In genomic region chr6:3053231-3053508, GRCh38 we compare ENCODE assay signal across 1 cellular context.
A peak's percentile ranks its signal among the peaks of the same experiment; 100 is the strongest.
TF ChIP-seq lines count a peak whose summit lies in the region.

No MANE protein-coding gene starts in this region.

TF ChIP-seq in HepG2, 621 proteins besides CTCF, POLR2A, EP300 and RAD21 (continued from another document and continues in another):
- no peak for TF ChIP-seq ZNF569 (CRISPR knock-in tag; IDR thresholded peaks at IDR 0.05; ENCODE audit: borderline replicate concordance)
- TF ChIP-seq HNRNPLL (IDR thresholded peaks at IDR 0.05; ENCODE audit: low read depth, low read length, poor library complexity, severe bottlenecking) = no peak
- peak; percentile 79 for TF ChIP-seq TEAD3 (CRISPR knock-in tag; optimal IDR thresholded peaks at IDR 0.05; ENCODE audit: borderline replicate concordance)
- TF ChIP-seq ZBTB4 (CRISPR knock-in tag; IDR thresholded peaks at IDR 0.05; ENCODE audit: borderline replicate concordance) = no peak
- TF ChIP-seq FOXJ3 (CRISPR knock-in tag; IDR thresholded peaks at IDR 0.05; ENCODE audit: borderline replicate concordance) = peak; percentile 64; the same call in 1 of the 2 replicates
- no peak for TF ChIP-seq ZMAT3 (CRISPR knock-in tag; conservative IDR thresholded peaks at IDR 0.05)
- TF ChIP-seq ZNF337 (CRISPR knock-in tag; IDR thresholded peaks at IDR 0.05; ENCODE audit: borderline replicate concordance, low read depth) = no peak
- no peak for TF ChIP-seq ZNF614 (CRISPR knock-in tag; IDR thresholded peaks at IDR 0.05; ENCODE audit: borderline replicate concordance)
- no peak for TF ChIP-seq PHF20 (CRISPR knock-in tag; IDR thresholded peaks at IDR 0.05)
- TF ChIP-seq MATR3 (CRISPR knock-in tag; IDR thresholded peaks at IDR 0.05) = no peak
- 0 out of 2 replicates have a peak, but pooled peaks have one; percentile 10 for TF ChIP-seq SOX13 (IDR thresholded peaks at IDR 0.05)
- TF ChIP-seq SOX13 (CRISPR knock-in tag; conservative IDR thresholded peaks at IDR 0.05 in 1 of 2, IDR thresholded peaks at IDR 0.05 in 1 of 2) = peak in 1 of 2 experiments; percentile 28; a peak in 2 of 4 replicates
- TF ChIP-seq TFDP1 (CRISPR knock-in tag; IDR thresholded peaks at IDR 0.05; ENCODE audit: borderline replicate concordance) = no peak
- TF ChIP-seq KDM6A (CRISPR knock-in tag; IDR thresholded peaks at IDR 0.05; ENCODE audit: low read depth) = peak; percentile 33; the same call in 1 of the 2 replicates
- 0 out of 2 replicates have a peak, but pooled peaks have one; percentile 6 for TF ChIP-seq ZSCAN22 (CRISPR knock-in tag; IDR thresholded peaks at IDR 0.05)
- no peak; the same call in 1 of the 2 replicates for TF ChIP-seq ZBTB7A (CRISPR knock-in tag; IDR thresholded peaks at IDR 0.05)
- TF ChIP-seq ELF4 (CRISPR knock-in tag; IDR thresholded peaks at IDR 0.05; ENCODE audit: borderline replicate concordance) = no peak
- no peak for TF ChIP-seq SMC3 (IDR thresholded peaks at IDR 0.05; ENCODE audit: low read length)
- TF ChIP-seq PHF5A (CRISPR knock-in tag; IDR thresholded peaks at IDR 0.05; ENCODE audit: low read depth, unreplicated experiment) = no peak
- TF ChIP-seq JARID2 (CRISPR knock-in tag; IDR thresholded peaks at IDR 0.05; ENCODE audit: insufficient replicate concordance) = no peak
- TF ChIP-seq ATF4 (CRISPR knock-in tag; IDR thresholded peaks at IDR 0.05) = no peak
- TF ChIP-seq FUBP1 (CRISPR knock-in tag; IDR thresholded peaks at IDR 0.05; ENCODE audit: borderline replicate concordance) = no peak
- TF ChIP-seq RELA (CRISPR knock-in tag; IDR thresholded peaks at IDR 0.05) = no peak
- TF ChIP-seq IRF1 (CRISPR knock-in tag; IDR thresholded peaks at IDR 0.05; ENCODE audit: low read depth) = no peak
- no peak for TF ChIP-seq ZNF460 (CRISPR knock-in tag; IDR thresholded peaks at IDR 0.05; ENCODE audit: borderline replicate concordance)
- TF ChIP-seq CCDC6 (CRISPR knock-in tag; IDR thresholded peaks at IDR 0.05) = no peak
- TF ChIP-seq SRSF9 (IDR thresholded peaks at IDR 0.05; ENCODE audit: borderline replicate concordance, insufficient read depth, low read depth, low read length, poor library complexity, severe bottlenecking) = no peak
- TF ChIP-seq HDAC1 (CRISPR knock-in tag; IDR thresholded peaks at IDR 0.05) = no peak
- 0 out of 2 replicates have a peak, but pooled peaks have one; percentile 14 for TF ChIP-seq ZBTB20 (CRISPR knock-in tag; IDR thresholded peaks at IDR 0.05; ENCODE audit: borderline replicate concordance, low read depth)
- TF ChIP-seq ZNF772 (CRISPR knock-in tag; IDR thresholded peaks at IDR 0.05) = no peak
- TF ChIP-seq ZSCAN9 (CRISPR knock-in tag; IDR thresholded peaks at IDR 0.05; ENCODE audit: borderline replicate concordance) = 0 out of 2 replicates have a peak, but pooled peaks have one; percentile 6
- TF ChIP-seq MYNN (CRISPR knock-in tag; IDR thresholded peaks at IDR 0.05; ENCODE audit: low read depth) = no peak
- TF ChIP-seq CREB3 (CRISPR knock-in tag; IDR thresholded peaks at IDR 0.05) = no peak
- TF ChIP-seq ELF1 (CRISPR knock-in tag; IDR thresholded peaks at IDR 0.05) = no peak
- TF ChIP-seq HNRNPK (IDR thresholded peaks at IDR 0.05; ENCODE audit: low read depth, low read length, poor library complexity, severe bottlenecking) = no peak
- TF ChIP-seq ZNF670 (CRISPR knock-in tag; IDR thresholded peaks at IDR 0.05; ENCODE audit: borderline replicate concordance) = no peak
- no peak for TF ChIP-seq PREB (CRISPR knock-in tag; IDR thresholded peaks at IDR 0.05)
- no peak for TF ChIP-seq TERF1 (CRISPR knock-in tag; IDR thresholded peaks at IDR 0.05)
- no peak for TF ChIP-seq TCF12 (IDR thresholded peaks at IDR 0.05)
- no peak for TF ChIP-seq TCF12 (CRISPR knock-in tag; IDR thresholded peaks at IDR 0.05)
- no peak for TF ChIP-seq TAF15 (IDR thresholded peaks at IDR 0.05; ENCODE audit: low read depth, low read length, poor library complexity, severe bottlenecking)
- no peak for TF ChIP-seq SYNCRIP (IDR thresholded peaks at IDR 0.05; ENCODE audit: insufficient read depth, low read depth, low read length)
- TF ChIP-seq MTERF4 (CRISPR knock-in tag; IDR thresholded peaks at IDR 0.05) = no peak
- TF ChIP-seq SCMH1 (CRISPR knock-in tag; IDR thresholded peaks at IDR 0.05; ENCODE audit: borderline replicate concordance) = no peak
- no peak for TF ChIP-seq ZNF720 (CRISPR knock-in tag; IDR thresholded peaks at IDR 0.05)
- no peak for TF ChIP-seq ZNF891 (CRISPR knock-in tag; IDR thresholded peaks at IDR 0.05)
- no peak for TF ChIP-seq ARID2 (CRISPR knock-in tag; IDR thresholded peaks at IDR 0.05; ENCODE audit: borderline replicate concordance)
- TF ChIP-seq ZNF280B (CRISPR knock-in tag; IDR thresholded peaks at IDR 0.05; ENCODE audit: borderline replicate concordance) = no peak
- TF ChIP-seq ZNF652 (CRISPR knock-in tag; IDR thresholded peaks at IDR 0.05; ENCODE audit: borderline replicate concordance, low read depth) = no peak
- no peak for TF ChIP-seq NRL (CRISPR knock-in tag; IDR thresholded peaks at IDR 0.05; ENCODE audit: borderline replicate concordance)
- TF ChIP-seq NFYB (CRISPR knock-in tag; IDR thresholded peaks at IDR 0.05) = no peak
- TF ChIP-seq ZBTB2 (CRISPR knock-in tag; IDR thresholded peaks at IDR 0.05; ENCODE audit: low read depth) = no peak
- no peak for TF ChIP-seq SRSF1 (optimal IDR thresholded peaks at IDR 0.05; ENCODE audit: low read depth, low read length)
- TF ChIP-seq FOXP1 (IDR thresholded peaks at IDR 0.05) = no peak
- peak; percentile 29; the same call in 1 of the 2 replicates for TF ChIP-seq FOXP1 (CRISPR knock-in tag; IDR thresholded peaks at IDR 0.05)
